Comparison of ENCODE assay signal across 1 cellular context in the genomic region with DNA sequence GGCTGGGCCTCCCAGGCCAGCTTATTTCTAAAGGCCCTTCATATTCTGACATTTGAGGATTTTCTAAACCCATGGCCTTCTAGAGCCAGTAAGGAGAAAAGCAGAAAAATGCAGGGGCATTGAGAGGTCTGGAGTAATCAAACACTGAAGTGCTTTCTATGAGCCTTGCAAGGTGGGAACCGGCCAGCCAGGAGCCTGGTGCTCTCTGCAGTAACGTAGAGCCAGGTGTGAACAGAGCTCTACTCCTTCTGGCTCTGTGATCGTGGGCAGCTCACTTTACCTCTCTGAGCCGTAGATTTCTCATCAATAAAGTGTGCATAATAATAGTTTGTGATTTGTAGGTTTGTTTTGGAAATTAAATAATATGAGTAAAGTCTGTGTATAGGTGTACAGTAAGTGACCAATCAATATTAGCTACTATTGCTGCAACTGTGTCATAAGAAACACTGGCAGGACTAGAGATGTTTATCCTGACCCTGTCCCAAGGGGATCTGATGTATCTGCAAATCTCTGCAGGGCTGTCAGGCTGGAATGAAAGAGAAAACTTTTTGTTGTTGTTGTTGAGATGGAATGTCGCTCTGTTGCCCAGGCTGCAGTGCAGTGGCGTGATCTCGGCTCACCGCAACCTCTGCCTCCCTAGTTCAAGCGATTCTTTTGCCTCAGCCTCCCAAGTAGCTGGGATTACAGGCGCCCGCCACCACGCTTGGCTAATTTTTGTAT.
TF ChIP-seq lines count a peak whose summit lies in the region.

No MANE protein-coding gene starts in this region.

TF ChIP-seq in HCT116, 20 proteins besides CTCF, POLR2A, EP300 and RAD21:
- TF ChIP-seq, protein P1, sequence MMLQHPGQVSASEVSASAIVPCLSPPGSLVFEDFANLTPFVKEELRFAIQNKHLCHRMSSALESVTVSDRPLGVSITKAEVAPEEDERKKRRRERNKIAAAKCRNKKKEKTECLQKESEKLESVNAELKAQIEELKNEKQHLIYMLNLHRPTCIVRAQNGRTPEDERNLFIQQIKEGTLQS (IDR thresholded peaks at IDR 0.05) = no peak
- TF ChIP-seq JUND (IDR thresholded peaks at IDR 0.05) = no peak
